Comparison of ENCODE assay signal across 8 cellular contexts in the genomic region with DNA sequence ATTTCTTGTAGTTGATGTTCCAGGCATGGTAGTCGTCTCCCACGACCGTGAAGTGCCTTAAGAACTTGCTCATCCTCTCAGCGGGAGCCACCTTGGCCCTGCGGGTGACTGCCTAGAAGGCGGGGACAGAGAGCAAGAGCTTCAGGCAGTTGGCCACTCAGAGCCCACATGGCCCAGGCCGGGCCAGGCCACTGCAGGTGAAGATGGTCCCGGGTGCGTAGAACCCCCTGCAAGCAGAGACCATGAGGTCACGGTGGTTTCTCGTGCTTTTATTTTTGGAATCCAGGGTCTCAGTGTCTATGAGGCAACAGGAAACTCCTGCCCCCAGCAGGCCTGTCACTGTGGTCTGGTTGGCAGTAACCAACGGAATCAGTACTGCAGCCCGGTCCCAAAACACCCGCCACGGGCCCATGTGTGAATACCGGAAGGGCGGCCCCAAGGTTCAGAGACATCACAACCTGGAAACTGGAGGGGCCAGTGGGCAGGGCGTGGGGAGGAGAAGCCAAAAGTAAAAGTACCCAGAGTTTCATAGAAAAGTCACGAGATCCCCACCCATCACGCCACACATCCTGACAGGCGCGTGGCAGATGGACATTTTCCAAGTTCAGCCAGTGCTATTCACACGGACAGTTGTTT. TPM values are rescaled to one million over a fixed set of nuclear protein-coding genes. Genes with fewer than 3 reads are reported as not detected.
DNase-seq lines count a peak whose midpoint lies in the region; ATAC-seq, FAIRE-seq and TF ChIP-seq lines count a peak whose summit lies in the region.

No MANE protein-coding gene starts in this region.

- CTCF ChIA-PET in T-cell (lab: Charles Lee), result no interaction called here
- CTCF ChIA-PET in SK-N-SH (lab: Yijun Ruan, JAX), result no interaction called here

- H3K9me3 Mint-ChIP-seq in T-cell, result peaks cover 0 to 15% (median 9%) of the 10 kb centered on the region in 3 donors

- DNase-seq in T-cell (peak in 33 of 34 experiments; percentile 19 to 68 (median 33)), heart left ventricle (peak in 4 of 5 donors; percentile 15 to 51 (median 35)), SK-N-SH (no peak), cerebellar nuclear complex (lab: John Stamatoyannopoulos, UW) (no peak), urothelium cell line (ENCODE audit: low spot score) (no peak)
- DNase-seq in stimulated activated naive CD8-positive, alpha-beta T cell treated with anti-CD3 and anti-CD28 coated beads, Interleukin-15, Interleukin-2, amounts not matched to agents 100 U/mL and 50 U/mL, for 24 hours, result peak; percentile 87

- H3K4me1 ChIP-seq in heart left ventricle, result peaks cover 0 to 15% (median 2%) of the 10 kb centered on the region in 12 donors
- peaks cover 0 to 9% of the 10 kb centered on the region in 2 experiments; a peak in 1 of 4 replicates for H3K4me1 ChIP-seq in SK-N-SH (ENCODE audit: control insufficient read depth in 1 of 2, insufficient read depth in 2 of 2, low read depth in 1 of 2, low read length in 1 of 2)

- 70 to 77% (median 71%) methylated on average over 16 to 23 of the region's 23 CpGs for WGBS in heart left ventricle, 4 donors
- WGBS in SK-N-SH (ENCODE audit: low lambda C conversion rate), result 70% methylated on average over 18 of the region's 23 CpGs

- H3K4me2 ChIP-seq in SK-N-SH, result no peak overlapping the region

- peaks cover 34% of the 10 kb centered on the region for H3K36me3 Mint-ChIP-seq in T-cell

- H3K4me3 ChIP-seq in heart left ventricle, result peak overlapping the region in 1 of 12 donors; percentile 30
- H3K4me3 ChIP-seq in SK-N-SH (ENCODE audit: low read depth in 2 of 2, low read length in 1 of 2), result no peak overlapping the region

- H3K4me1 Mint-ChIP-seq in T-cell, result peaks cover 13 to 22% (median 19%) of the 10 kb centered on the region in 3 donors

- TF ChIP-seq POLR2A in heart left ventricle (IDR thresholded peaks at IDR 0.05), result no peak

- H3K27me3 ChIP-seq in heart left ventricle (no peaks in the 10 kb centered on the region), SK-N-SH (ENCODE audit: insufficient read depth) (no peaks in the 10 kb centered on the region)

- H3K79me2 ChIP-seq in SK-N-SH (ENCODE audit: insufficient read depth), result no peaks in the 10 kb centered on the region

- no peak for TF ChIP-seq RAD21 in SK-N-SH (IDR thresholded peaks at IDR 0.05; ENCODE audit: low read length)

- peak; percentile 85 for ATAC-seq in GM18870 (IDR thresholded peaks at IDR 0.05; ENCODE audit: unreplicated experiment)
- peak; percentile 88 for ATAC-seq in HG02840 (IDR thresholded peaks at IDR 0.05; ENCODE audit: low FRiP score, unreplicated experiment)
- ATAC-seq in T-cell (replicated peaks in 1 of 4), result peak; percentile 65 to 87 (median 80)
- peak; percentile 40 to 73 (median 56) for ATAC-seq in heart left ventricle
- ATAC-seq in stimulated activated naive CD8-positive, alpha-beta T cell treated with anti-CD3 and anti-CD28 coated beads, Interleukin-15, Interleukin-2, amounts not matched to agents 100 U/mL and 50 U/mL, for 24 hours, result peak; percentile 96

- intact Hi-C loops in heart left ventricle (cut with DNase I), result no loop called here

- no peaks in the 10 kb centered on the region for H3K27me3 Mint-ChIP-seq in T-cell

- no peaks in the 10 kb centered on the region for H4K20me1 ChIP-seq in SK-N-SH (ENCODE audit: insufficient read depth)

- POLR2A ChIA-PET in T-cell (lab: Charles Lee) (no interaction called here), SK-N-SH (lab: Yijun Ruan, JAX) (no interaction called here)

- H3K27ac ChIP-seq in heart left ventricle (peak overlapping the region in 1 of 12 donors; percentile 62), SK-N-SH (ENCODE audit: low read depth in 2 of 2, low read length in 1 of 2) (no peak overlapping the region)

- peaks cover 0 to 35% (median 8%) of the 10 kb centered on the region in 9 donors for H3K36me3 ChIP-seq in heart left ventricle
- H3K36me3 ChIP-seq in SK-N-SH (replicated peaks in 1 of 2; ENCODE audit: control insufficient read depth in 1 of 2, insufficient read depth in 2 of 2, low read length in 1 of 2), result no peaks in the 10 kb centered on the region

- no peak for TF ChIP-seq CTCF in heart left ventricle (IDR thresholded peaks at IDR 0.05)
- no peak for TF ChIP-seq CTCF in SK-N-SH (IDR thresholded peaks at IDR 0.05)

- no peak for FAIRE-seq in urothelium cell line (lab: Jason Lieb, UNC)

- H3K4me3 Mint-ChIP-seq in T-cell, result peak overlapping the region; percentile 39 to 80 (median 59)

- H3F3A ChIP-seq in SK-N-SH (replicated peaks; ENCODE audit: insufficient read depth), result no peaks in the 10 kb centered on the region

- H3K9ac ChIP-seq in SK-N-SH, result no peak overlapping the region

- no peak for TF ChIP-seq EP300 in SK-N-SH (IDR thresholded peaks at IDR 0.05; ENCODE audit: borderline replicate concordance in 1 of 2, low read depth in 1 of 2, low read length in 1 of 2)

- H3K9me3 ChIP-seq in heart left ventricle (peaks cover 0 to 27% (median 13%) of the 10 kb centered on the region in 12 donors), SK-N-SH (no peaks in the 10 kb centered on the region)

- H3K27ac Mint-ChIP-seq in T-cell, result peak overlapping the region; percentile 72 to 94

- no peaks in the 10 kb centered on the region for H3K9me2 ChIP-seq in SK-N-SH

- no peak overlapping the region for H2AFZ ChIP-seq in SK-N-SH (ENCODE audit: low read depth)

TF ChIP-seq in SK-N-SH, 30 proteins besides CTCF, POLR2A, EP300 and RAD21 (continues in another document):
- no peak for TF ChIP-seq MEF2A (IDR thresholded peaks at IDR 0.05; ENCODE audit: borderline replicate concordance, low read depth)
- no peak for TF ChIP-seq GABPA (IDR thresholded peaks at IDR 0.05; ENCODE audit: low read depth)
- TF ChIP-seq ELF1 (IDR thresholded peaks at IDR 0.05), result no peak
- TF ChIP-seq, protein P1, sequence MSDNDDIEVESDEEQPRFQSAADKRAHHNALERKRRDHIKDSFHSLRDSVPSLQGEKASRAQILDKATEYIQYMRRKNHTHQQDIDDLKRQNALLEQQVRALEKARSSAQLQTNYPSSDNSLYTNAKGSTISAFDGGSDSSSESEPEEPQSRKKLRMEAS (IDR thresholded peaks at IDR 0.05; ENCODE audit: low read depth), result no peak
- TF ChIP-seq TCF12 (IDR thresholded peaks at IDR 0.05), result no peak
- TF ChIP-seq TEAD4 (IDR thresholded peaks at IDR 0.05; ENCODE audit: borderline replicate concordance, insufficient read depth), result no peak
- TF ChIP-seq, protein P2, sequence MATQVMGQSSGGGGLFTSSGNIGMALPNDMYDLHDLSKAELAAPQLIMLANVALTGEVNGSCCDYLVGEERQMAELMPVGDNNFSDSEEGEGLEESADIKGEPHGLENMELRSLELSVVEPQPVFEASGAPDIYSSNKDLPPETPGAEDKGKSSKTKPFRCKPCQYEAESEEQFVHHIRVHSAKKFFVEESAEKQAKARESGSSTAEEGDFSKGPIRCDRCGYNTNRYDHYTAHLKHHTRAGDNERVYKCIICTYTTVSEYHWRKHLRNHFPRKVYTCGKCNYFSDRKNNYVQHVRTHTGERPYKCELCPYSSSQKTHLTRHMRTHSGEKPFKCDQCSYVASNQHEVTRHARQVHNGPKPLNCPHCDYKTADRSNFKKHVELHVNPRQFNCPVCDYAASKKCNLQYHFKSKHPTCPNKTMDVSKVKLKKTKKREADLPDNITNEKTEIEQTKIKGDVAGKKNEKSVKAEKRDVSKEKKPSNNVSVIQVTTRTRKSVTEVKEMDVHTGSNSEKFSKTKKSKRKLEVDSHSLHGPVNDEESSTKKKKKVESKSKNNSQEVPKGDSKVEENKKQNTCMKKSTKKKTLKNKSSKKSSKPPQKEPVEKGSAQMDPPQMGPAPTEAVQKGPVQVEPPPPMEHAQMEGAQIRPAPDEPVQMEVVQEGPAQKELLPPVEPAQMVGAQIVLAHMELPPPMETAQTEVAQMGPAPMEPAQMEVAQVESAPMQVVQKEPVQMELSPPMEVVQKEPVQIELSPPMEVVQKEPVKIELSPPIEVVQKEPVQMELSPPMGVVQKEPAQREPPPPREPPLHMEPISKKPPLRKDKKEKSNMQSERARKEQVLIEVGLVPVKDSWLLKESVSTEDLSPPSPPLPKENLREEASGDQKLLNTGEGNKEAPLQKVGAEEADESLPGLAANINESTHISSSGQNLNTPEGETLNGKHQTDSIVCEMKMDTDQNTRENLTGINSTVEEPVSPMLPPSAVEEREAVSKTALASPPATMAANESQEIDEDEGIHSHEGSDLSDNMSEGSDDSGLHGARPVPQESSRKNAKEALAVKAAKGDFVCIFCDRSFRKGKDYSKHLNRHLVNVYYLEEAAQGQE (IDR thresholded peaks at IDR 0.05; ENCODE audit: low read depth, low read length), result no peak
- TF ChIP-seq, protein P3, sequence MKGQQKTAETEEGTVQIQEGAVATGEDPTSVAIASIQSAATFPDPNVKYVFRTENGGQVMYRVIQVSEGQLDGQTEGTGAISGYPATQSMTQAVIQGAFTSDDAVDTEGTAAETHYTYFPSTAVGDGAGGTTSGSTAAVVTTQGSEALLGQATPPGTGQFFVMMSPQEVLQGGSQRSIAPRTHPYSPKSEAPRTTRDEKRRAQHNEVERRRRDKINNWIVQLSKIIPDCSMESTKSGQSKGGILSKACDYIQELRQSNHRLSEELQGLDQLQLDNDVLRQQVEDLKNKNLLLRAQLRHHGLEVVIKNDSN (IDR thresholded peaks at IDR 0.05; ENCODE audit: borderline replicate concordance, low read depth), result no peak
- TF ChIP-seq NRF1 (IDR thresholded peaks at IDR 0.05; ENCODE audit: low read depth, low read length), result no peak
- TF ChIP-seq CHD2 (IDR thresholded peaks at IDR 0.05; ENCODE audit: low read length, partially characterized antibody), result no peak
- no peak for TF ChIP-seq JUND (IDR thresholded peaks at IDR 0.05)
- TF ChIP-seq NFIC (IDR thresholded peaks at IDR 0.05; ENCODE audit: borderline replicate concordance), result no peak

RNA-seq across cellular contexts. Expression of a gene that starts 27.5 kb away (rescaled TPM):
- 10 to 100 TPM in 3 of 5 donors, 1 to 10 TPM in 2; 5.6 to 18.7 (median 14.2) TPM for total RNA-seq in T-cell
- 10 to 100 TPM in 6 of 9 donors, 1 to 10 TPM in 3; 4.1 to 55.3 (median 11.8) TPM for total RNA-seq in heart left ventricle
- polyA plus RNA-seq in heart left ventricle, result 10 to 100 TPM in 1 of 2 donors, 1 to 10 TPM in 1; 9.5 to 13.6 TPM
- polyA plus RNA-seq in SK-N-SH (2012; rRNA removed), result 0.03 TPM in 2 replicates
- polyA plus RNA-seq in SK-N-SH (2012; cell fraction: cytosol; rRNA removed), result 0.03 and 0.10 TPM in 2 replicates
- 0.09 TPM in 1 of 2 replicates, not detected in the other for polyA plus RNA-seq in SK-N-SH (2012; cell fraction: nucleus; rRNA removed)

RNA-seq across cellular contexts. Expression of a gene that starts 47.5 kb away (rescaled TPM):
- total RNA-seq in T-cell (10 to 100 TPM in 3 of 5 donors, 1 to 10 TPM in 2; 8.8 to 14.1 (median 11.5) TPM), heart left ventricle (10 to 100 TPM; 17.3 to 27.7 (median 20.2) TPM)
- polyA plus RNA-seq in heart left ventricle (10 to 100 TPM; 12.6 to 18.5 TPM), SK-N-SH (2012; rRNA removed) (40.2 and 43.2 TPM in 2 replicates)
- 45.6 and 47.0 TPM in 2 replicates for polyA plus RNA-seq in SK-N-SH (2012; cell fraction: cytosol; rRNA removed)
- 110 and 120 TPM in 2 replicates for polyA plus RNA-seq in SK-N-SH (2012; cell fraction: nucleus; rRNA removed)

Comparison
In these comparisons a context has a peak if more than half of its experiments do, and no peak if none do; other contexts are left out.
1. DNase-seq: peak in T-cell (33 of 34), heart left ventricle (4 of 5) and stimulated activated naive CD8-positive, alpha-beta T cell treated with anti-CD3 and anti-CD28 coated beads, Interleukin-15, Interleukin-2, amounts not matched to agents 100 U/mL and 50 U/mL, for 24 hours (single experiment); none in SK-N-SH (single experiment), cerebellar nuclear complex (0 of 2) and urothelium cell line (single experiment).
2. Peak in every context shown above with its lines, with median percentiles within 50 percentile points of each other: ATAC-seq.